Comparison of ENCODE assay signal across 1 cellular context in the genomic region with DNA sequence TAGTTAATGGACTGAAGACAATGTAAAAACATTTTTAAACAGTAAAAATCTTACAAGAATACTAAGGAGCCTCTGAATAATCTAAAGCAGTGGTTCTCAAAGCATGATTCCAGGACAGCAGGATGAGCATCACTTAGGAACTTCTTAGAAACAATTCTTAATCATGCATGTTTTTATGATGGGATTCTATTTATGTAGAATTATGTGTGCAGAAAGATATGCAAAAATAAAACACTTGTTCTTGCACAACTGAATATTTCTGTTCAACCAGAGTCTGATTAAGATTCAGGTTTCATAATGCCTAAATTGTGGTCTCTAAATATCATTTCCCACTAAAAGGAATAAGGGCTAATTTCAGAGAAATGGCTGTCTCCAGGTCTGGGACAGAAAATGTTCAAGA.
TF ChIP-seq lines count a peak whose summit lies in the region.

No MANE protein-coding gene starts in this region.

TF ChIP-seq in GM23338, 12 proteins besides CTCF, POLR2A, EP300 and RAD21 (continued from another document):
- TF ChIP-seq, protein P1, sequence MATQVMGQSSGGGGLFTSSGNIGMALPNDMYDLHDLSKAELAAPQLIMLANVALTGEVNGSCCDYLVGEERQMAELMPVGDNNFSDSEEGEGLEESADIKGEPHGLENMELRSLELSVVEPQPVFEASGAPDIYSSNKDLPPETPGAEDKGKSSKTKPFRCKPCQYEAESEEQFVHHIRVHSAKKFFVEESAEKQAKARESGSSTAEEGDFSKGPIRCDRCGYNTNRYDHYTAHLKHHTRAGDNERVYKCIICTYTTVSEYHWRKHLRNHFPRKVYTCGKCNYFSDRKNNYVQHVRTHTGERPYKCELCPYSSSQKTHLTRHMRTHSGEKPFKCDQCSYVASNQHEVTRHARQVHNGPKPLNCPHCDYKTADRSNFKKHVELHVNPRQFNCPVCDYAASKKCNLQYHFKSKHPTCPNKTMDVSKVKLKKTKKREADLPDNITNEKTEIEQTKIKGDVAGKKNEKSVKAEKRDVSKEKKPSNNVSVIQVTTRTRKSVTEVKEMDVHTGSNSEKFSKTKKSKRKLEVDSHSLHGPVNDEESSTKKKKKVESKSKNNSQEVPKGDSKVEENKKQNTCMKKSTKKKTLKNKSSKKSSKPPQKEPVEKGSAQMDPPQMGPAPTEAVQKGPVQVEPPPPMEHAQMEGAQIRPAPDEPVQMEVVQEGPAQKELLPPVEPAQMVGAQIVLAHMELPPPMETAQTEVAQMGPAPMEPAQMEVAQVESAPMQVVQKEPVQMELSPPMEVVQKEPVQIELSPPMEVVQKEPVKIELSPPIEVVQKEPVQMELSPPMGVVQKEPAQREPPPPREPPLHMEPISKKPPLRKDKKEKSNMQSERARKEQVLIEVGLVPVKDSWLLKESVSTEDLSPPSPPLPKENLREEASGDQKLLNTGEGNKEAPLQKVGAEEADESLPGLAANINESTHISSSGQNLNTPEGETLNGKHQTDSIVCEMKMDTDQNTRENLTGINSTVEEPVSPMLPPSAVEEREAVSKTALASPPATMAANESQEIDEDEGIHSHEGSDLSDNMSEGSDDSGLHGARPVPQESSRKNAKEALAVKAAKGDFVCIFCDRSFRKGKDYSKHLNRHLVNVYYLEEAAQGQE (IDR thresholded peaks at IDR 0.05; ENCODE audit: unreplicated experiment) = no peak
- TF ChIP-seq POLR2AphosphoS5 (IDR thresholded peaks at IDR 0.05; ENCODE audit: low read depth) = no peak
TF ChIP-seq in GM23338: peak in this region for 0.
